Comparison of ENCODE assay signal across 9 cellular contexts in the genomic region with DNA sequence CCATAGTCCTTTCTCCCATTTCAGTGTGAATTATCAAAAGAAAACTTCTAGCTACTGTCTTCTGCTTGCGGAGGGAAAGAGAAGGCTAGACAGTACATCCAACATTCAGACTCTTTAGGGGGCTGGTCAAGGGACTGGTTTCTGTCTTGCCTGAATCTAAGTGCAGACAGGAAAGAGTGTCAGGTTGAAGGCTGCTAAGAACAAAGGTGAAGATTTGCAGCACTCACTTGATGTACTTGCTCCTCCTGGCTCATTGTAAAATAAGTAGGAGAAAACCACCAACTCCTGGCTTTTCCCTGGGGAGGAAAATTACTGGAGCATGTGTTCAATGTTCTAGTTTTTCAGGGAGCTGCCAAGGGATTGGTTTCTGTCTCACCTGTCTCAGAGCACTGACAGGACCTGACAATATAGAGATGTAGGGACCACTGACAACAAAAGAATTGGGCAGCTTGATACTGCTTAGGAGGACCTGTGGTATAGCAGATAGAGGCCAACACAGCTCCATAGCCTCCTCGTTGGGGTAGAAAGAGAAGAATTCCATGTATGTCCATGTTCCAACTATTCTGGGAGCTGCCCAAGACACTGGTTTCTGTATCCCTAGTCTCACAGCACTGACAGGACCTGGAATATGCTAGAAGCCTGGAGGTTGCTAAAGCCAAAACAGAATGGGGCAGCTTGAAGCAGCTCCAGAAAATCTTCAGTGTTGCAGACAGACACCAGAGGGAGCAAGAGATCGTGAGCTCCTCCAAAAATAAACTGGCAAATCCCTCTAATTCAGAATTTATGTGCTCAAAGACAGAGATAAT. TPM values are rescaled to one million over a fixed set of nuclear protein-coding genes. Genes with fewer than 3 reads are reported as not detected.
DNase-seq lines count a peak whose midpoint lies in the region; ATAC-seq and TF ChIP-seq lines count a peak whose summit lies in the region.
"Had no signal": no experiment of that assay in that cellular context is flagged by ENCODE, and none has a peak within 500 bp of the region (broad histone marks: within the 10 kb centered on the region; RNA-seq: fewer than 3 reads in every experiment).

No MANE protein-coding gene starts in this region.

- no peak overlapping the region for H3K14ac ChIP-seq in mesenchymal stem cell (ENCODE audit: low read length in 2 of 2)

- no peak overlapping the region for H2BK120ac ChIP-seq in mesenchymal stem cell (ENCODE audit: low read depth, low read length)

- H2AFZ ChIP-seq in KMS-11 (ENCODE audit: low read depth) (no peak overlapping the region), mesenchymal stem cell (ENCODE audit: low read depth, low read length) (no peak overlapping the region)

- no peak overlapping the region for H2AK5ac ChIP-seq in mesenchymal stem cell (ENCODE audit: low read length, severe bottlenecking)

- WGBS in mesenchymal stem cell: 46% methylated on average over 3 of the region's 3 CpGs

- H3K27me3 Mint-ChIP-seq in activated CD4-positive, alpha-beta memory T cell treated with anti-CD3 and anti-CD28 coated beads for 36 hours: no peaks in the 10 kb centered on the region
- H3K27me3 Mint-ChIP-seq in activated CD4-positive, alpha-beta memory T cell treated with anti-CD3 and anti-CD28 coated beads, Interleukin-2, amount 10 ng/mL, durations not matched to agents 7 days and 5 days: peaks cover 1% of the 10 kb centered on the region

- H2BK12ac ChIP-seq in mesenchymal stem cell (ENCODE audit: low read length in 2 of 2): peak overlapping the region in 1 of 2 experiments; percentile 57

- POLR2A ChIA-PET in activated CD4-positive, alpha-beta memory T cell treated with anti-CD3 and anti-CD28 coated beads for 36 hours (lab: Charles Lee): no interaction called here
- POLR2A ChIA-PET in activated CD4-positive, alpha-beta memory T cell treated with anti-CD3 and anti-CD28 coated beads, Interleukin-2, amount 10 ng/mL, durations not matched to agents 7 days and 5 days (lab: Charles Lee): no interaction called here

- intact Hi-C loops in activated CD4-positive, alpha-beta memory T cell treated with anti-CD3 and anti-CD28 coated beads for 36 hours (cut with micrococcal nuclease): loop anchor here (1.0 kb wide), 1 partner anchor 141 kb away; no protein-coding TSS in a partner anchor

- H3K27ac Mint-ChIP-seq in activated CD4-positive, alpha-beta memory T cell treated with anti-CD3 and anti-CD28 coated beads for 36 hours: no peak overlapping the region
- H3K27ac Mint-ChIP-seq in activated CD4-positive, alpha-beta memory T cell treated with anti-CD3 and anti-CD28 coated beads, Interleukin-2, amount 10 ng/mL, durations not matched to agents 7 days and 5 days: no peak overlapping the region
- H3K27ac Mint-ChIP-seq: activated naive CD8-positive, alpha-beta T cell treated with anti-CD3 and anti-CD28 coated beads, Interleukin-2, amount 10 ng/mL, durations not matched to agents 7 days and 5 days had no signal

- TF ChIP-seq CTCF in KMS-11 (conservative IDR thresholded peaks at IDR 0.05; ENCODE audit: low read depth, low read length) (peak; percentile 42; the same call in 1 of the 2 replicates), cardiac fibroblast (IDR thresholded peaks at IDR 0.05; ENCODE audit: low read depth, low read length) (peak; percentile 80)

- H3K4me3 Mint-ChIP-seq in activated CD4-positive, alpha-beta memory T cell treated with anti-CD3 and anti-CD28 coated beads for 36 hours: no peak overlapping the region
- H3K4me3 Mint-ChIP-seq in activated CD4-positive, alpha-beta memory T cell treated with anti-CD3 and anti-CD28 coated beads, Interleukin-2, amount 10 ng/mL, durations not matched to agents 7 days and 5 days: no peak overlapping the region
- H3K4me3 Mint-ChIP-seq: activated naive CD8-positive, alpha-beta T cell treated with anti-CD3 and anti-CD28 coated beads, Interleukin-2, amount 10 ng/mL, durations not matched to agents 7 days and 5 days had no signal

- H4K8ac ChIP-seq in mesenchymal stem cell (ENCODE audit: low read length): no peak overlapping the region

- ATAC-seq in HG03135 (IDR thresholded peaks at IDR 0.05; ENCODE audit: unreplicated experiment): no peak
- no peak for ATAC-seq in HG02678 (IDR thresholded peaks at IDR 0.05; ENCODE audit: unreplicated experiment)

- H4K20me1 ChIP-seq in KMS-11 (ENCODE audit: insufficient read depth): no peaks in the 10 kb centered on the region

- H3K4ac ChIP-seq in mesenchymal stem cell (ENCODE audit: low read depth in 1 of 2, low read length in 2 of 2): no peak overlapping the region

- H3K9me3 ChIP-seq in mesenchymal stem cell (ENCODE audit: control insufficient read depth, low read length): no peaks in the 10 kb centered on the region

- no peak overlapping the region for H2BK15ac ChIP-seq in mesenchymal stem cell (ENCODE audit: low read depth, poor library complexity, severe bottlenecking)

- no peak overlapping the region for H3K9ac ChIP-seq in KMS-11
- no peak overlapping the region for H3K9ac ChIP-seq in mesenchymal stem cell (ENCODE audit: low read length)

- no peaks in the 10 kb centered on the region for H3K79me2 ChIP-seq in KMS-11 (ENCODE audit: insufficient read depth, low read depth)

- no peak overlapping the region for H3K18ac ChIP-seq in mesenchymal stem cell (ENCODE audit: low read depth in 1 of 2, low read length in 2 of 2)

- no peaks in the 10 kb centered on the region for H3K4me1 Mint-ChIP-seq in activated CD4-positive, alpha-beta memory T cell treated with anti-CD3 and anti-CD28 coated beads for 36 hours (ENCODE audit: low read depth)
- no peaks in the 10 kb centered on the region for H3K4me1 Mint-ChIP-seq in activated CD4-positive, alpha-beta memory T cell treated with anti-CD3 and anti-CD28 coated beads, Interleukin-2, amount 10 ng/mL, durations not matched to agents 7 days and 5 days
- H3K4me1 Mint-ChIP-seq: activated naive CD8-positive, alpha-beta T cell treated with anti-CD3 and anti-CD28 coated beads, Interleukin-2, amount 10 ng/mL, durations not matched to agents 7 days and 5 days had no signal

- H3K36me3 Mint-ChIP-seq in activated CD4-positive, alpha-beta memory T cell treated with anti-CD3 and anti-CD28 coated beads for 36 hours: no peaks in the 10 kb centered on the region
- H3K36me3 Mint-ChIP-seq in activated CD4-positive, alpha-beta memory T cell treated with anti-CD3 and anti-CD28 coated beads, Interleukin-2, amount 10 ng/mL, durations not matched to agents 7 days and 5 days (ENCODE audit: low read depth): no peaks in the 10 kb centered on the region
- H3K36me3 Mint-ChIP-seq: activated naive CD8-positive, alpha-beta T cell treated with anti-CD3 and anti-CD28 coated beads, Interleukin-2, amount 10 ng/mL, durations not matched to agents 7 days and 5 days had no signal

- H3K36me3 ChIP-seq in KMS-11 (ENCODE audit: insufficient read depth) (no peaks in the 10 kb centered on the region), mesenchymal stem cell (ENCODE audit: control insufficient read depth in 1 of 2, insufficient read depth in 2 of 2, low read depth in 1 of 2, low read length in 2 of 2) (no peaks in the 10 kb centered on the region)

- DNase-seq in activated CD4-positive, alpha-beta memory T cell treated with anti-CD3 and anti-CD28 coated beads for 36 hours: peak; percentile 10
- DNase-seq in activated CD4-positive, alpha-beta memory T cell treated with anti-CD3 and anti-CD28 coated beads, Interleukin-2, amount 10 ng/mL, durations not matched to agents 7 days and 5 days: no peak
- DNase-seq in cardiac fibroblast (ENCODE audit: low read depth in 2 of 2): peak; percentile 65 to 66
- peak; percentile 55 for DNase-seq in mesenchymal stem cell
- DNase-seq in GF-D8 (lab: John Stamatoyannopoulos, UW): no peak
- DNase-seq: activated naive CD8-positive, alpha-beta T cell treated with anti-CD3 and anti-CD28 coated beads, Interleukin-2, amount 10 ng/mL, durations not matched to agents 7 days and 5 days had no signal

- H3K23ac ChIP-seq in mesenchymal stem cell (ENCODE audit: low read length in 2 of 2): no peak overlapping the region

- H3K27ac ChIP-seq in KMS-11 (no peak overlapping the region), mesenchymal stem cell (ENCODE audit: low read length, poor library complexity, severe bottlenecking) (no peak overlapping the region)

- no peak overlapping the region for H3K4me2 ChIP-seq in KMS-11
- no peak overlapping the region for H3K4me2 ChIP-seq in mesenchymal stem cell (ENCODE audit: low read length, poor library complexity, severe bottlenecking)

- no peaks in the 10 kb centered on the region for H3K79me1 ChIP-seq in mesenchymal stem cell (replicated peaks; ENCODE audit: low read length, poor library complexity, severe bottlenecking)

- H3K4me1 ChIP-seq in KMS-11 (ENCODE audit: low read depth, poor library complexity, severe bottlenecking) (no peaks in the 10 kb centered on the region), mesenchymal stem cell (ENCODE audit: control insufficient read depth, insufficient read depth, low read depth, low read length) (no peaks in the 10 kb centered on the region)

- H3K4me3 ChIP-seq in KMS-11 (IDR thresholded peaks at IDR 0.05; ENCODE audit: insufficient read depth, low read depth, low read length): no peak overlapping the region
- no peak overlapping the region for H3K4me3 ChIP-seq in cardiac fibroblast (replicated peaks in 1 of 2; ENCODE audit: low read depth in 2 of 2, low read length in 2 of 2)
- no peak overlapping the region for H3K4me3 ChIP-seq in mesenchymal stem cell (ENCODE audit: insufficient read depth in 1 of 2, low read depth in 1 of 2, low read length in 2 of 2)

- H4K91ac ChIP-seq in mesenchymal stem cell (ENCODE audit: low read length): no peak overlapping the region

- no peak overlapping the region for H2BK5ac ChIP-seq in mesenchymal stem cell (ENCODE audit: low read depth, low read length, poor library complexity, severe bottlenecking)

- no peaks in the 10 kb centered on the region for H3K27me3 ChIP-seq in KMS-11 (ENCODE audit: insufficient read depth, low read depth)
- H3K27me3 ChIP-seq in mesenchymal stem cell (ENCODE audit: control insufficient read depth in 1 of 2, insufficient read depth in 1 of 2, low read length in 2 of 2): no peaks in the 10 kb centered on the region

- H3K9me3 Mint-ChIP-seq in activated CD4-positive, alpha-beta memory T cell treated with anti-CD3 and anti-CD28 coated beads for 36 hours: no peaks in the 10 kb centered on the region
- no peaks in the 10 kb centered on the region for H3K9me3 Mint-ChIP-seq in activated CD4-positive, alpha-beta memory T cell treated with anti-CD3 and anti-CD28 coated beads, Interleukin-2, amount 10 ng/mL, durations not matched to agents 7 days and 5 days
- H3K9me3 Mint-ChIP-seq: activated naive CD8-positive, alpha-beta T cell treated with anti-CD3 and anti-CD28 coated beads, Interleukin-2, amount 10 ng/mL, durations not matched to agents 7 days and 5 days had no signal

- CTCF ChIA-PET in activated CD4-positive, alpha-beta memory T cell treated with anti-CD3 and anti-CD28 coated beads for 36 hours (lab: Charles Lee): interaction anchor here (0.6 to 1.8 kb wide), 4 partner anchors 12 to 735 kb away, joined by 3 to 9 read pairs (median 6); no protein-coding TSS in a partner anchor
- CTCF ChIA-PET in activated CD4-positive, alpha-beta memory T cell treated with anti-CD3 and anti-CD28 coated beads, Interleukin-2, amount 10 ng/mL, durations not matched to agents 7 days and 5 days (lab: Charles Lee): interaction anchor here (1.1 to 2.0 kb wide), 3 partner anchors 26 to 140 kb away, joined by 3 to 15 read pairs (median 5); no protein-coding TSS in a partner anchor

RNA-seq across cellular contexts. Expression of a gene that starts 39.7 kb away (rescaled TPM):
- total RNA-seq in activated CD4-positive, alpha-beta memory T cell treated with anti-CD3 and anti-CD28 coated beads for 36 hours: not detected
- not detected for total RNA-seq in activated CD4-positive, alpha-beta memory T cell treated with anti-CD3 and anti-CD28 coated beads, Interleukin-2, amount 10 ng/mL, durations not matched to agents 7 days and 5 days
- not detected for polyA plus RNA-seq in mesenchymal stem cell (2013, experiment 1 of 2)
- polyA plus RNA-seq in mesenchymal stem cell (2013, experiment 2 of 2): 0.01 TPM
- total RNA-seq: activated naive CD8-positive, alpha-beta T cell treated with anti-CD3 and anti-CD28 coated beads, Interleukin-2, amount 10 ng/mL, durations not matched to agents 7 days and 5 days had no signal

RNA-seq across cellular contexts. Expression of a gene that starts 41.1 kb away (rescaled TPM):
- total RNA-seq in activated CD4-positive, alpha-beta memory T cell treated with anti-CD3 and anti-CD28 coated beads for 36 hours: not detected
- total RNA-seq in activated CD4-positive, alpha-beta memory T cell treated with anti-CD3 and anti-CD28 coated beads, Interleukin-2, amount 10 ng/mL, durations not matched to agents 7 days and 5 days: not detected
- 0.01 TPM for polyA plus RNA-seq in mesenchymal stem cell (2013, experiment 1 of 2)
- polyA plus RNA-seq in mesenchymal stem cell (2013, experiment 2 of 2): 0.01 TPM
- total RNA-seq: activated naive CD8-positive, alpha-beta T cell treated with anti-CD3 and anti-CD28 coated beads, Interleukin-2, amount 10 ng/mL, durations not matched to agents 7 days and 5 days had no signal

Comparison
In these comparisons a context has a peak if more than half of its experiments do, and no peak if none do; other contexts are left out.
1. DNase-seq: peak in activated CD4-positive, alpha-beta memory T cell treated with anti-CD3 and anti-CD28 coated beads for 36 hours (single experiment), cardiac fibroblast (2 of 2) and mesenchymal stem cell (single experiment); none in activated CD4-positive, alpha-beta memory T cell treated with anti-CD3 and anti-CD28 coated beads, Interleukin-2, amount 10 ng/mL, durations not matched to agents 7 days and 5 days (single experiment) and GF-D8 (single experiment).